ENCODE assay signal across 27 cellular contexts in genomic region chr1:95113684-95114083, GRCh38. TPM values are rescaled to one million over a fixed set of nuclear protein-coding genes. Genes with fewer than 3 reads are reported as not detected.
"Had no signal": no experiment of that assay in that cellular context is flagged by ENCODE, and none has a peak within 500 bp of the region (broad histone marks: within the 10 kb centered on the region; RNA-seq: fewer than 3 reads in every experiment).

No MANE protein-coding gene starts in this region.

- H3K79me2 ChIP-seq: parathyroid adenoma had no signal

- H3K4me2 ChIP-seq: neural progenitor cell had no signal

- H3K9me3 ChIP-seq: ovary, psoas muscle, sigmoid colon, suprapubic skin, testis, tibial artery, transverse colon, upper lobe of left lung, vagina had no signal

- H3K27ac ChIP-seq: neural progenitor cell, ovary, parathyroid adenoma, psoas muscle, sigmoid colon, suprapubic skin, testis, tibial artery, transverse colon, upper lobe of left lung, vagina had no signal

- DNase-seq: naive thymus-derived CD4-positive, alpha-beta T cell; natural killer cell; occipital lobe; ovary; posterior cingulate gyrus; psoas muscle; right cardiac atrium; right lobe of liver; sigmoid colon; small intestine; stimulated activated CD4-positive, alpha-beta T cell treated with anti-CD3 and anti-CD28 coated beads, Interleukin-15, amount 100 ng/mL, for 24 hours; stimulated activated CD4-positive, alpha-beta T cell treated with anti-CD3 and anti-CD28 coated beads, Interleukin-4, amount 100 ng/mL, for 1 hour; stimulated activated CD4-positive, alpha-beta T cell treated with anti-CD3 and anti-CD28 coated beads, Interleukin-4, amount 100 ng/mL, for 4 hours; stimulated activated CD8-positive, alpha-beta memory T cell treated with anti-CD3 and anti-CD28 coated beads, Interleukin-4, amount 100 ng/mL, for 48 hours; stimulated activated naive CD4-positive, alpha-beta T cell; stimulated activated naive CD8-positive, alpha-beta T cell treated with anti-CD3 and anti-CD28 coated beads, Interleukin-15, amount 100 ng/mL, for 72 hours; stimulated activated naive CD8-positive, alpha-beta T cell treated with anti-CD3 and anti-CD28 coated beads, Interleukin-15, Interleukin-2, amounts not matched to agents 100 U/mL and 50 U/mL, for 24 hours; substantia nigra; testis; tibial artery; transverse colon; upper lobe of left lung had no signal

- H2AFZ ChIP-seq: neural progenitor cell, parathyroid adenoma had no signal

- ATAC-seq: naive thymus-derived CD4-positive, alpha-beta T cell; natural killer cell; psoas muscle; right cardiac atrium; right lobe of liver; stimulated activated memory B cell treated with anti-CD40 and anti-IgM and Interleukin-4, amounts not matched to agents 10 μg/mL and 1 μg/mL and 100 μg/mL, for 72 hours; stimulated activated naive CD8-positive, alpha-beta T cell treated with anti-CD3 and anti-CD28 coated beads, Interleukin-15, amount 100 ng/mL, for 72 hours; stimulated activated naive CD8-positive, alpha-beta T cell treated with anti-CD3 and anti-CD28 coated beads, Interleukin-15, Interleukin-2, amounts not matched to agents 100 U/mL and 50 U/mL, for 24 hours had no signal

- H3K36me3 ChIP-seq: neural progenitor cell, ovary, right lobe of liver, sigmoid colon, suprapubic skin, tibial artery, transverse colon, upper lobe of left lung, vagina had no signal

- H3K27me3 ChIP-seq: ovary, right lobe of liver, sigmoid colon, testis, tibial artery, transverse colon, upper lobe of left lung, vagina had no signal

- H3K4me1 ChIP-seq: neural progenitor cell, parathyroid adenoma had no signal

- H3K9ac ChIP-seq: neural progenitor cell, parathyroid adenoma had no signal

- H3K4me3 ChIP-seq: neural progenitor cell, ovary, psoas muscle, right lobe of liver, sigmoid colon, suprapubic skin, testis, tibial artery, transverse colon, upper lobe of left lung, vagina had no signal

RNA-seq across cellular contexts. Expression of gene TLCD4, which starts 3.5 kb away (rescaled TPM):
- total RNA-seq: naive thymus-derived CD4-positive, alpha-beta T cell had no signal
- polyA plus RNA-seq: naive thymus-derived CD4-positive, alpha-beta T cell had no signal
